Comparison of ENCODE assay signal across 14 cellular contexts in genomic region chrX:135420831-135421230, GRCh38. TPM values are rescaled to one million over a fixed set of nuclear protein-coding genes. Genes with fewer than 3 reads are reported as not detected.
DNase-seq lines count a peak whose midpoint lies in the region; ATAC-seq and TF ChIP-seq lines count a peak whose summit lies in the region.
"Had no signal": no experiment of that assay in that cellular context is flagged by ENCODE, and none has a peak within 500 bp of the region (broad histone marks: within the 10 kb centered on the region; RNA-seq: fewer than 3 reads in every experiment).

No MANE protein-coding gene starts in this region.

- H3K36me3 Mint-ChIP-seq in CD4-positive, CD25-positive, alpha-beta regulatory T cell, result no peaks in the 10 kb centered on the region
- H3K36me3 Mint-ChIP-seq in Caco-2 (ENCODE audit: insufficient read depth, unreplicated experiment) (no peaks in the 10 kb centered on the region), naive B cell (no peaks in the 10 kb centered on the region)
- no peaks in the 10 kb centered on the region for H3K36me3 Mint-ChIP-seq in activated T-helper 17 cell treated with anti-CD3 and anti-CD28 coated beads, Interleukin-2, amount 50 U/mL, for 72 hours (ENCODE audit: low read depth)

- no peak for ATAC-seq in CD4-positive, CD25-positive, alpha-beta regulatory T cell (ENCODE audit: low read depth in 2 of 2)
- ATAC-seq in activated T-helper 17 cell treated with anti-CD3 and anti-CD28 coated beads, Interleukin-2, amount 50 U/mL, for 72 hours (replicated peaks), result no peak
- no peak for ATAC-seq in naive B cell (ENCODE audit: low read depth in 2 of 2)

- no peak overlapping the region for H3K9ac ChIP-seq in mesendoderm (ENCODE audit: low read length)
- H3K9ac ChIP-seq: BLaER1 treated with 17β-estradiol and CSF1 and Interleukin-3, amounts not matched to agents 10 nM and 100 nM had no signal

- H4K5ac ChIP-seq in mesendoderm (ENCODE audit: low read length), result no peak overlapping the region

- no peaks in the 10 kb centered on the region for H3K27me3 ChIP-seq in CD4-positive, CD25-positive, alpha-beta regulatory T cell (ENCODE audit: control insufficient read depth, insufficient read depth, low read length)
- H3K27me3 ChIP-seq in Caco-2 (replicated peaks; ENCODE audit: control insufficient read depth, insufficient read depth, low read length) (no peaks in the 10 kb centered on the region), uterus (no peaks in the 10 kb centered on the region), mesendoderm (ENCODE audit: insufficient read depth, low read length, poor library complexity) (no peaks in the 10 kb centered on the region)
- H3K27me3 ChIP-seq: colonic mucosa, transverse colon had no signal

- no peak overlapping the region for H2AK5ac ChIP-seq in mesendoderm (ENCODE audit: low read length)

- peaks cover 8% of the 10 kb centered on the region for H3K27me3 Mint-ChIP-seq in CD4-positive, CD25-positive, alpha-beta regulatory T cell
- H3K27me3 Mint-ChIP-seq in Caco-2 (ENCODE audit: insufficient read depth, unreplicated experiment) (no peaks in the 10 kb centered on the region), naive B cell (peaks cover 5 to 22% (median 11%) of the 10 kb centered on the region in 3 donors)
- no peaks in the 10 kb centered on the region for H3K27me3 Mint-ChIP-seq in activated T-helper 17 cell treated with anti-CD3 and anti-CD28 coated beads, Interleukin-2, amount 50 U/mL, for 72 hours

- no peaks in the 10 kb centered on the region for H3K36me3 ChIP-seq in CD4-positive, CD25-positive, alpha-beta regulatory T cell (ENCODE audit: control insufficient read depth, insufficient read depth, low read length)
- H3K36me3 ChIP-seq in Caco-2 (ENCODE audit: control insufficient read depth, insufficient read depth, low read length) (no peaks in the 10 kb centered on the region), uterus (no peaks in the 10 kb centered on the region), mesendoderm (ENCODE audit: control insufficient read depth, insufficient read depth, low read length) (no peaks in the 10 kb centered on the region)
- H3K36me3 ChIP-seq: BLaER1 treated with 17β-estradiol and CSF1 and Interleukin-3, amounts not matched to agents 10 nM and 100 nM; colonic mucosa; esophagus muscularis mucosa; transverse colon had no signal

- H2BK15ac ChIP-seq in mesendoderm (replicated peaks; ENCODE audit: low read depth), result no peak overlapping the region

- no peak for TF ChIP-seq CTCF in Caco-2 (IDR thresholded peaks at IDR 0.05; ENCODE audit: insufficient read depth in 1 of 2, low read depth in 1 of 2, low read length in 1 of 2, severe bottlenecking in 1 of 2, unreplicated experiment in 1 of 2)
- no peak for TF ChIP-seq CTCF in uterus (IDR thresholded peaks at IDR 0.05)

- no peaks in the 10 kb centered on the region for H3K79me2 ChIP-seq in mesendoderm (ENCODE audit: control insufficient read depth, insufficient read depth, low read length)

- H2BK5ac ChIP-seq in mesendoderm (ENCODE audit: low read length), result no peak overlapping the region

- CTCF ChIA-PET in Caco-2 (lab: Charles Lee), result no interaction called here

- no peak overlapping the region for H4K8ac ChIP-seq in mesendoderm (ENCODE audit: low read depth, low read length)

- H3K4me1 ChIP-seq in CD4-positive, CD25-positive, alpha-beta regulatory T cell (ENCODE audit: control insufficient read depth, insufficient read depth, low read length, poor library complexity, severe bottlenecking), result peaks cover 8% of the 10 kb centered on the region
- H3K4me1 ChIP-seq in Caco-2, result peaks cover 13% of the 10 kb centered on the region; the same call in 1 of the 2 replicates
- H3K4me1 ChIP-seq in uterus, result no peaks in the 10 kb centered on the region
- no peaks in the 10 kb centered on the region for H3K4me1 ChIP-seq in mesendoderm (ENCODE audit: control insufficient read depth, low read depth, low read length)
- H3K4me1 ChIP-seq: colonic mucosa had no signal

- H3K27ac ChIP-seq in CD4-positive, CD25-positive, alpha-beta regulatory T cell (ENCODE audit: insufficient read depth, low read length, poor library complexity, severe bottlenecking), result no peak overlapping the region
- H3K27ac ChIP-seq in uterus, result no peak overlapping the region
- H3K27ac ChIP-seq in mesendoderm (ENCODE audit: low read depth, low read length), result no peak overlapping the region
- H3K27ac ChIP-seq: BLaER1 treated with 17β-estradiol and CSF1 and Interleukin-3, amounts not matched to agents 10 nM and 100 nM; colonic mucosa; esophagus muscularis mucosa had no signal

- no TSS peak for BruUV-seq in Caco-2 (replicated peaks; lab: Mats Ljungman, UMichigan)

- intact Hi-C loops in Caco-2 (cut with micrococcal nuclease; ENCODE audit: unreplicated experiment) (no loop called here), uterus (cut with DNase I; ENCODE audit: low total_unique reads) (no loop called here)

- no peak overlapping the region for H2BK120ac ChIP-seq in mesendoderm (ENCODE audit: low read depth, low read length)

- no peak overlapping the region for H3K18ac ChIP-seq in mesendoderm (ENCODE audit: low read length)

- H3K27ac Mint-ChIP-seq in CD4-positive, CD25-positive, alpha-beta regulatory T cell, result peak overlapping the region in 1 of 3 donors; percentile 20
- H3K27ac Mint-ChIP-seq in Caco-2 (ENCODE audit: unreplicated experiment) (no peak overlapping the region), naive B cell (peak overlapping the region in 1 of 6 donors; percentile 7)
- H3K27ac Mint-ChIP-seq in activated T-helper 17 cell treated with anti-CD3 and anti-CD28 coated beads, Interleukin-2, amount 50 U/mL, for 72 hours, result no peak overlapping the region

- POLR2A ChIA-PET in Caco-2 (lab: Charles Lee), result no interaction called here

- TF ChIP-seq POLR2A in uterus (IDR thresholded peaks at IDR 0.05), result no peak

- H3K79me1 ChIP-seq in mesendoderm (ENCODE audit: low read length), result no peaks in the 10 kb centered on the region

- peaks cover 0 to 13% (median 4%) of the 10 kb centered on the region in 4 donors for H3K4me1 Mint-ChIP-seq in CD4-positive, CD25-positive, alpha-beta regulatory T cell
- peaks cover 5% of the 10 kb centered on the region for H3K4me1 Mint-ChIP-seq in Caco-2 (ENCODE audit: low read depth, unreplicated experiment)
- peaks cover 3% of the 10 kb centered on the region for H3K4me1 Mint-ChIP-seq in activated T-helper 17 cell treated with anti-CD3 and anti-CD28 coated beads, Interleukin-2, amount 50 U/mL, for 72 hours
- peaks cover 0 to 11% (median 0%) of the 10 kb centered on the region in 3 donors for H3K4me1 Mint-ChIP-seq in naive B cell

- no peak overlapping the region for H3K23ac ChIP-seq in mesendoderm (ENCODE audit: low read length)

- H3K4ac ChIP-seq in mesendoderm (ENCODE audit: low read depth, low read length), result no peak overlapping the region

- peaks cover 0 to 1% (median 0%) of the 10 kb centered on the region in 7 donors for H3K9me3 Mint-ChIP-seq in CD4-positive, CD25-positive, alpha-beta regulatory T cell
- no peaks in the 10 kb centered on the region for H3K9me3 Mint-ChIP-seq in Caco-2 (ENCODE audit: unreplicated experiment)
- no peaks in the 10 kb centered on the region for H3K9me3 Mint-ChIP-seq in activated T-helper 17 cell treated with anti-CD3 and anti-CD28 coated beads, Interleukin-2, amount 50 U/mL, for 72 hours
- H3K9me3 Mint-ChIP-seq in naive B cell, result no peaks in the 10 kb centered on the region

- peak overlapping the region; percentile 38 to 84 (median 74) for H3K4me3 Mint-ChIP-seq in CD4-positive, CD25-positive, alpha-beta regulatory T cell
- H3K4me3 Mint-ChIP-seq in Caco-2 (ENCODE audit: unreplicated experiment) (peak overlapping the region; percentile 71), naive B cell (peak overlapping the region in 5 of 8 donors; percentile 11 to 86 (median 68))
- H3K4me3 Mint-ChIP-seq in activated T-helper 17 cell treated with anti-CD3 and anti-CD28 coated beads, Interleukin-2, amount 50 U/mL, for 72 hours, result peak overlapping the region; percentile 72

- H3K4me3 ChIP-seq in CD4-positive, CD25-positive, alpha-beta regulatory T cell (ENCODE audit: low read depth, low read length), result no peak overlapping the region
- H3K4me3 ChIP-seq in Caco-2 (ENCODE audit: low read depth, low read length), result no peak overlapping the region
- no peak overlapping the region for H3K4me3 ChIP-seq in uterus
- H3K4me3 ChIP-seq in mesendoderm (ENCODE audit: low read length), result no peak overlapping the region

- no CpG with 5 or more reads among the region's 12 CpGs for WGBS in mesendoderm (ENCODE audit: extremely low coverage, insufficient coverage, low lambda C conversion rate)

- no peak overlapping the region for H3K4me2 ChIP-seq in mesendoderm (ENCODE audit: low read length)

- H3K56ac ChIP-seq in mesendoderm (ENCODE audit: low read length), result no peak overlapping the region

- no peaks in the 10 kb centered on the region for H3K9me3 ChIP-seq in CD4-positive, CD25-positive, alpha-beta regulatory T cell (ENCODE audit: control insufficient read depth in 2 of 2, low read length in 2 of 2)
- H3K9me3 ChIP-seq in Caco-2, result no peaks in the 10 kb centered on the region
- H3K9me3 ChIP-seq in uterus, result no peaks in the 10 kb centered on the region
- H3K9me3 ChIP-seq: colonic mucosa, esophagus muscularis mucosa, transverse colon had no signal

- DNase-seq in CD4-positive, CD25-positive, alpha-beta regulatory T cell, result no peak
- no peak for DNase-seq in Caco-2
- no peak for DNase-seq in naive B cell
- DNase-seq in uterus, result no peak
- DNase-seq in H4 (ENCODE audit: low spot score), result no peak
- no peak for DNase-seq in NCI-H2081 (lab: John Stamatoyannopoulos, UW)
- DNase-seq in mesendoderm, result no peak
- DNase-seq: amniotic stem cell had no signal

RNA-seq across cellular contexts. Expression of gene SMIM10L2A, which starts 0.9 kb away (rescaled TPM):
- total RNA-seq in CD4-positive, CD25-positive, alpha-beta regulatory T cell, result 0.42 TPM
- polyA plus RNA-seq in CD4-positive, CD25-positive, alpha-beta regulatory T cell, result under 1 TPM; 0.05 to 0.39 (median 0.33) TPM
- total RNA-seq in Caco-2 (2022) (2.1 and 2.6 TPM in 2 replicates), uterus (1 to 10 TPM in 2 of 4 donors, under 1 TPM in 1, not detected in 1; 0.26 to 3.5 (median 2.8) TPM)
- under 1 TPM; 0.06 to 0.82 TPM for total RNA-seq in activated T-helper 17 cell treated with anti-CD3 and anti-CD28 coated beads, Interleukin-2, amount 50 U/mL, for 72 hours
- under 1 TPM in 1 of 6 donors, not detected in 5; 0.17 TPM for polyA plus RNA-seq in naive B cell (ENCODE audit: low read depth in 6 of 6)
- 0.04 and 0.25 TPM in 2 replicates for total RNA-seq in H4 (2014; rRNA removed; shearing (Covaris generic))
- 0.41 TPM for polyA plus RNA-seq in mesendoderm (2013, experiment 1 of 2)
- 0.41 TPM for polyA plus RNA-seq in mesendoderm (2013, experiment 2 of 2)
- total RNA-seq: RPMI7951 had no signal
